8 cellular contexts compared by ENCODE assay signal in the genomic region with DNA sequence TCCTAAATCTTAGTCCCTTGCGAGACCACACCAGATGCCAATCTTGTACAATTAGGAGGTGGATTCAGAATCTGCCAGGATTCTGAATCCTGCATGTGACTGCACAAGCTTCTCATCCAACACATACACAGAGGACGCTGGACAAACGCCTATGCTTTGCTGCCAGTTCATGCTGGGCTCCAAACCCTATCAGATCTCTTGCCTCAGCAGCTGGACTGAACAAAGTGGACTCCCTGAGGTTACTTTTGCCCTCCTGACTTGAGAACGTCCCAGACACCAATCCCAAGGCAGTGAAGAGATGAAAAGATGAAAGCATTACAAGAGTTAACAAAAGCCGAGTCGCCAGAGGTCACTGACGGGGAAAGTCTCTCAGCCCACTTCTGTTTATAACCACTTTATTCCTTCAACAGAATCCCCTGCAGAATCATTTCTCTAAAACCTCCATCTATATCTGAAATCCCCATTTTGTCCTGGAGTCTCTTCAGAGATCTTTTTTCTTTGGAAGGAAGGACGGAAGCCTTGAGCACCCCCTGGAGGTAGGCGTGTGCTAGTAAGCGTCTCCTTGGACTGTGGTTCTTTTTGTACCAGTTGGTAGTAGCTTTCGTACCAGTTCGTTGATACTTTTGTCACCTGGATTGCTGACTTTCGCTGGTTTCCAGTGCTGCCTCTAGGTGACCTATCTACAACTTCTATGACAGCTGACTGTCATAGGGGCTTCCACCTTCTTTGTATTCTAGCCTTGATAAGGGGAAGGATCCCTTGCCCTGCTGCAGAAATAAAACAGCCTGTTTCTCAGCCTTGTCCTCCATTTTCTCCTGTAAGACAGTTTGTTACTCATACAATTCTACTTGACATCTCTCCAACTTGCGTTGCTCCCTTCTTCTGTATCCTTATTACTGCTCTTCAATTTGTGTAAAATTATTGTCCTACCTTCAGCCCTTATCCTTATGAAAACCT. TPM values are rescaled to one million over a fixed set of nuclear protein-coding genes. Genes with fewer than 3 reads are reported as not detected.
DNase-seq lines count a peak whose midpoint lies in the region; ATAC-seq and TF ChIP-seq lines count a peak whose summit lies in the region.

No MANE protein-coding gene starts in this region.

- peaks cover 76% of the 10 kb centered on the region for H3K4me1 Mint-ChIP-seq in activated CD4-positive, alpha-beta memory T cell treated with anti-CD3 and anti-CD28 coated beads for 36 hours (ENCODE audit: low read depth)
- H3K4me1 Mint-ChIP-seq in endothelial cell (ENCODE audit: unreplicated experiment), result no peaks in the 10 kb centered on the region

- POLR2A ChIA-PET in activated CD4-positive, alpha-beta memory T cell treated with anti-CD3 and anti-CD28 coated beads for 36 hours (lab: Charles Lee), result interaction anchor here (0.6 to 2.4 kb wide), 8 partner anchors 12 to 170 kb away, joined by 3 to 14 read pairs (median 5); partner anchors contain the start of gene EED

- no peaks in the 10 kb centered on the region for H3K36me3 Mint-ChIP-seq in activated CD4-positive, alpha-beta memory T cell treated with anti-CD3 and anti-CD28 coated beads for 36 hours
- H3K36me3 Mint-ChIP-seq in endothelial cell (ENCODE audit: low read depth, unreplicated experiment), result no peaks in the 10 kb centered on the region

- H3K4me3 Mint-ChIP-seq in activated CD4-positive, alpha-beta memory T cell treated with anti-CD3 and anti-CD28 coated beads for 36 hours, result peak overlapping the region; percentile 56
- no peak overlapping the region for H3K4me3 Mint-ChIP-seq in endothelial cell (ENCODE audit: unreplicated experiment)

- peak overlapping the region; percentile 92 for H3K27ac Mint-ChIP-seq in activated CD4-positive, alpha-beta memory T cell treated with anti-CD3 and anti-CD28 coated beads for 36 hours
- H3K27ac Mint-ChIP-seq in endothelial cell (ENCODE audit: unreplicated experiment), result no peak overlapping the region

- H3K9me3 ChIP-seq in BE2C, result no peaks in the 10 kb centered on the region

- ATAC-seq in GM19043 (IDR thresholded peaks at IDR 0.05; ENCODE audit: low read depth, unreplicated experiment) (peak; percentile 35), HG03439 (IDR thresholded peaks at IDR 0.05; ENCODE audit: unreplicated experiment) (peak; percentile 60)

- peaks cover 2% of the 10 kb centered on the region for H3K9me3 Mint-ChIP-seq in activated CD4-positive, alpha-beta memory T cell treated with anti-CD3 and anti-CD28 coated beads for 36 hours
- H3K9me3 Mint-ChIP-seq in endothelial cell (ENCODE audit: unreplicated experiment), result no peaks in the 10 kb centered on the region

- peaks cover 11% of the 10 kb centered on the region for H3K27me3 ChIP-seq in BE2C

- DNase-seq in BE2C (peak; percentile 64), NCI-H748 treated with DMSO at 0.1 percent for 48 hours (lab: John Stamatoyannopoulos, UW) (peak; percentile 36), endothelial cell (ENCODE audit: low spot score) (peak; percentile 72), mucosa of gallbladder (ENCODE audit: low spot score) (peak; percentile 73)
- DNase-seq in activated CD4-positive, alpha-beta memory T cell treated with anti-CD3 and anti-CD28 coated beads for 36 hours, result peak; percentile 79
- DNase-seq in stimulated activated CD8-positive, alpha-beta memory T cell treated with anti-CD3 and anti-CD28 coated beads, Interleukin-7, amount 100 ng/mL, for 24 hours (ENCODE audit: low read depth), result peak; percentile 31

- intact Hi-C loops in activated CD4-positive, alpha-beta memory T cell treated with anti-CD3 and anti-CD28 coated beads for 36 hours (cut with micrococcal nuclease), result loop anchor here (1.0 to 10.0 kb wide), 9 partner anchors 10 to 364 kb away; partner anchors contain the start of genes CCDC83 and EED

- peak overlapping the region; percentile 43 for H3K4me3 ChIP-seq in BE2C (ENCODE audit: low read depth, low read length)

- H3K27me3 Mint-ChIP-seq in activated CD4-positive, alpha-beta memory T cell treated with anti-CD3 and anti-CD28 coated beads for 36 hours, result no peaks in the 10 kb centered on the region
- no peaks in the 10 kb centered on the region for H3K27me3 Mint-ChIP-seq in endothelial cell (ENCODE audit: unreplicated experiment)

- peak; percentile 97 for TF ChIP-seq CTCF in BE2C (IDR thresholded peaks at IDR 0.05; ENCODE audit: low read depth, low read length)
- TF ChIP-seq CTCF in endothelial cell (IDR thresholded peaks at IDR 0.05; ENCODE audit: unreplicated experiment), result peak; percentile 71

- no peaks in the 10 kb centered on the region for H3K36me3 ChIP-seq in BE2C

- H3K4me1 ChIP-seq in BE2C, result no peaks in the 10 kb centered on the region

- CTCF ChIA-PET in activated CD4-positive, alpha-beta memory T cell treated with anti-CD3 and anti-CD28 coated beads for 36 hours (lab: Charles Lee), result interaction anchor here (0.6 to 3.0 kb wide), 25 partner anchors 9 to 364 kb away, joined by 3 to 18 read pairs (median 4); partner anchors contain the start of genes CCDC83 and EED

RNA-seq across cellular contexts. Expression of gene EED, which starts 26.1 kb away (rescaled TPM):
- 15.4 TPM for polyA plus RNA-seq in BE2C (2012; ENCODE audit: insufficient read depth, insufficient read length, low read depth)
- 100 to 1,000 TPM; 170 TPM for total RNA-seq in activated CD4-positive, alpha-beta memory T cell treated with anti-CD3 and anti-CD28 coated beads for 36 hours
- 18.5 TPM for total RNA-seq in endothelial cell (ENCODE audit: unreplicated experiment)
- total RNA-seq in mucosa of gallbladder, result 30.5 TPM

Comparison
In these comparisons a context has a peak if more than half of its experiments do, and no peak if none do; other contexts are left out.
1. Peak in every context shown above with its lines: DNase-seq, ATAC-seq and H3K4me3 ChIP-seq.